ENCODE assay signal across 1 cellular context in the genomic region with DNA sequence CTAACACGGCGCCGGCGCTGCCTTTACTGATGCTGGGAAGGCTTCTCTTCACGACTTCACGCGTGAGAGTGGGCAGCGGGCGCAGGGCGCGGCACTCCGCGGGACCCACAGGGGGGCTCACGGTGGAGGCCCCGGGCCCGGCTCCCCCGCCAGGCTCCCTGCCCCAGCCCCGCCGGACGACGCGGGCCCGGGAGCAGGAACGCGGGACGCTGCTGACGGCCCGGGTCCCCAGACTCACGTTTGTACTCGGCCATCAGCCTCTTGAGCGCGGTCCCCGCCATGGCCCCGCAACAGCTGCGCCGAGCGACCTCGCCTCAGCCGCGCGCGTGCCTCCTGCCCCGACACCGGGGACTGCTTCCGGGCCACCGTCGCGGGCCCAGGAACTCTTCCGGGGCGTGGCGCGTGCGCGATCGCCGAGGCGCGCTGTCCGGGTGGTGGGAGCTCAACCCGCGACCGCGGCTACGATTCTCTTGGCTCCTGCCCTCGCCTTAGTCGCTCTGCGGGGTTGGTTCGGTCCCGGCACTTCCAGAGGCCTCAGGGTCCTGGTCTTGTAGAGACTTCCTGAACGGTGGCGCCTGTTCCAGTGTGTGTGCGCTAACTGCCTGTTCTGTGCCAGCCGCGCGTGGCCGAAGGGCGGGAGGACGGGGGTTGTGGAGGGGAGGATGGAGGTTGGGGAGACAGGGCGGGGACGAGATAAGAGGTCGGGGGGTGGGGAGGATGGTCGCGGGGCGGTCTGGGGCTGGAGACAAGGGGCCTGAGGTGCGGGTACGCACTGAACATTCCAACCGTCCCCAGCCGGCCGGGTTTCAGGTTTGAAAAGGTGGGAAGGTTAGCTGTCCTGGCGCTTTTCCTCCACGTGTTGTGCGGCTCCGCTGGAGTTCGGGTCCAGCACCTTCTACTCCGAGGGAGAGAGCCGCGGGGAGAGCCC.
TF ChIP-seq lines count a peak whose summit lies in the region.

A gene with protein sequence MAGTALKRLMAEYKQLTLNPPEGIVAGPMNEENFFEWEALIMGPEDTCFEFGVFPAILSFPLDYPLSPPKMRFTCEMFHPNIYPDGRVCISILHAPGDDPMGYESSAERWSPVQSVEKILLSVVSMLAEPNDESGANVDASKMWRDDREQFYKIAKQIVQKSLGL (minus strand): TSS at position 353 of the 928 bp plus-strand sequence. CDS start 72 bp downstream, at position 281.

TF ChIP-seq in HepG2, 621 proteins besides CTCF, POLR2A, EP300 and RAD21 (continued from another document and continues in another):
- TF ChIP-seq, protein P1, sequence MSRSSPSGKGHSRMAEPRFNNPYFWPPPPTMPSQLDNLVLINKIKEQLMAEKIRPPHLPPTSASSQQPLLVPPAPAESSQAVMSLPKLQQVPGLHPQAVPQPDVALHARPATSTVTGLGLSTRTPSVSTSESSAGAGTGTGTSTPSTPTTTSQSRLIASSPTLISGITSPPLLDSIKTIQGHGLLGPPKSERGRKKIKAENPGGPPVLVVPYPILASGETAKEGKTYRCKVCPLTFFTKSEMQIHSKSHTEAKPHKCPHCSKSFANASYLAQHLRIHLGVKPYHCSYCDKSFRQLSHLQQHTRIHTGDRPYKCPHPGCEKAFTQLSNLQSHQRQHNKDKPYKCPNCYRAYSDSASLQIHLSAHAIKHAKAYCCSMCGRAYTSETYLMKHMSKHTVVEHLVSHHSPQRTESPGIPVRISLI (CRISPR knock-in tag; IDR thresholded peaks at IDR 0.05; ENCODE audit: borderline replicate concordance) = no peak
- TF ChIP-seq NFKB2 (CRISPR knock-in tag; IDR thresholded peaks at IDR 0.05; ENCODE audit: borderline replicate concordance) (no peak; the same call in 1 of the 2 replicates), HHEX (CRISPR knock-in tag; IDR thresholded peaks at IDR 0.05) (no peak), ZNF260 (CRISPR knock-in tag; IDR thresholded peaks at IDR 0.05; ENCODE audit: borderline replicate concordance, low read depth) (no peak), NKX3-1 (CRISPR knock-in tag; IDR thresholded peaks at IDR 0.05) (no peak; the same call in 1 of the 2 replicates), CBX2 (IDR thresholded peaks at IDR 0.05; ENCODE audit: low read depth, low read length) (no peak), CBX2 (CRISPR knock-in tag; IDR thresholded peaks at IDR 0.05; ENCODE audit: low read depth) (no peak), ZNF780A (CRISPR knock-in tag; IDR thresholded peaks at IDR 0.05) (peak; percentile 71; the same call in 1 of the 2 replicates), YEATS2 (CRISPR knock-in tag; IDR thresholded peaks at IDR 0.05; ENCODE audit: borderline replicate concordance) (peak; percentile 71), RCOR2 (CRISPR knock-in tag; IDR thresholded peaks at IDR 0.05) (no peak), GTF3A (CRISPR knock-in tag; conservative IDR thresholded peaks at IDR 0.05) (no peak), POLR2AphosphoS5 (IDR thresholded peaks at IDR 0.05; ENCODE audit: low read depth, low read length) (peak; percentile 66; the same call in 1 of the 2 replicates), GFI1 (CRISPR knock-in tag; IDR thresholded peaks at IDR 0.05; ENCODE audit: borderline replicate concordance) (peak; percentile 77), DMAP1 (CRISPR knock-in tag; IDR thresholded peaks at IDR 0.05) (peak; percentile 52), HNRNPLL (IDR thresholded peaks at IDR 0.05; ENCODE audit: low read depth, low read length, poor library complexity, severe bottlenecking) (peak; percentile 47), HMGA1 (CRISPR knock-in tag; conservative IDR thresholded peaks at IDR 0.05) (no peak), POLR2G (IDR thresholded peaks at IDR 0.05; ENCODE audit: low read depth, low read length) (peak; percentile 91), TAF15 (IDR thresholded peaks at IDR 0.05; ENCODE audit: low read depth, low read length, poor library complexity, severe bottlenecking) (no peak), KLF9 (CRISPR knock-in tag; IDR thresholded peaks at IDR 0.05; ENCODE audit: low read depth) (no peak), ATF7-NPFF (CRISPR knock-in tag; IDR thresholded peaks at IDR 0.05; ENCODE audit: low read depth) (peak; percentile 91), TMF1 (CRISPR knock-in tag; IDR thresholded peaks at IDR 0.05; ENCODE audit: low read depth) (peak; percentile 67), PITX1 (CRISPR knock-in tag; IDR thresholded peaks at IDR 0.05) (no peak; the same call in 1 of the 2 replicates), SP140L (CRISPR knock-in tag; IDR thresholded peaks at IDR 0.05; ENCODE audit: borderline replicate concordance) (no peak), KLF13 (CRISPR knock-in tag; IDR thresholded peaks at IDR 0.05) (0 out of 2 replicates have a peak, but pooled peaks have one; percentile 16), FOXP1 (IDR thresholded peaks at IDR 0.05) (no peak), FOXP1 (CRISPR knock-in tag; IDR thresholded peaks at IDR 0.05) (no peak), FLYWCH1 (CRISPR knock-in tag; IDR thresholded peaks at IDR 0.05) (no peak), MAZ (IDR thresholded peaks at IDR 0.05; ENCODE audit: borderline replicate concordance, low read depth, low read length) (peak; percentile 72; the same call in 1 of the 2 replicates), MAZ (CRISPR knock-in tag; IDR thresholded peaks at IDR 0.05; ENCODE audit: low read depth) (peak; percentile 75), ARID2 (CRISPR knock-in tag; IDR thresholded peaks at IDR 0.05; ENCODE audit: borderline replicate concordance) (no peak), ZNF180 (CRISPR knock-in tag; IDR thresholded peaks at IDR 0.05; ENCODE audit: borderline replicate concordance, low read depth) (no peak), ZNF567 (CRISPR knock-in tag; IDR thresholded peaks at IDR 0.05; ENCODE audit: borderline replicate concordance) (no peak), ZNF878 (CRISPR knock-in tag; IDR thresholded peaks at IDR 0.05) (no peak), SNAI1 (CRISPR knock-in tag; IDR thresholded peaks at IDR 0.05; ENCODE audit: borderline replicate concordance) (0 out of 2 replicates have a peak, but pooled peaks have one; percentile 24), POLR2AphosphoS2 (IDR thresholded peaks at IDR 0.05; ENCODE audit: low read depth, low read length) (no peak), SOX6 (IDR thresholded peaks at IDR 0.05) (no peak), SOX6 (CRISPR knock-in tag; IDR thresholded peaks at IDR 0.05) (no peak), ZNF550 (CRISPR knock-in tag; IDR thresholded peaks at IDR 0.05; ENCODE audit: borderline replicate concordance) (0 out of 2 replicates have a peak, but pooled peaks have one; percentile 42), HES4 (CRISPR knock-in tag; IDR thresholded peaks at IDR 0.05; ENCODE audit: borderline replicate concordance) (peak; percentile 74; the same call in 1 of the 2 replicates)
- TF ChIP-seq, protein P2, sequence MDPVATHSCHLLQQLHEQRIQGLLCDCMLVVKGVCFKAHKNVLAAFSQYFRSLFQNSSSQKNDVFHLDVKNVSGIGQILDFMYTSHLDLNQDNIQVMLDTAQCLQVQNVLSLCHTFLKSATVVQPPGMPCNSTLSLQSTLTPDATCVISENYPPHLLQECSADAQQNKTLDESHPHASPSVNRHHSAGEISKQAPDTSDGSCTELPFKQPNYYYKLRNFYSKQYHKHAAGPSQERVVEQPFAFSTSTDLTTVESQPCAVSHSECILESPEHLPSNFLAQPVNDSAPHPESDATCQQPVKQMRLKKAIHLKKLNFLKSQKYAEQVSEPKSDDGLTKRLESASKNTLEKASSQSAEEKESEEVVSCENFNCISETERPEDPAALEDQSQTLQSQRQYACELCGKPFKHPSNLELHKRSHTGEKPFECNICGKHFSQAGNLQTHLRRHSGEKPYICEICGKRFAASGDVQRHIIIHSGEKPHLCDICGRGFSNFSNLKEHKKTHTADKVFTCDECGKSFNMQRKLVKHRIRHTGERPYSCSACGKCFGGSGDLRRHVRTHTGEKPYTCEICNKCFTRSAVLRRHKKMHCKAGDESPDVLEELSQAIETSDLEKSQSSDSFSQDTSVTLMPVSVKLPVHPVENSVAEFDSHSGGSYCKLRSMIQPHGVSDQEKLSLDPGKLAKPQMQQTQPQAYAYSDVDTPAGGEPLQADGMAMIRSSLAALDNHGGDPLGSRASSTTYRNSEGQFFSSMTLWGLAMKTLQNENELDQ (CRISPR knock-in tag; IDR thresholded peaks at IDR 0.05; ENCODE audit: borderline replicate concordance) = 0 out of 2 replicates have a peak, but pooled peaks have one; percentile 36
- TF ChIP-seq, protein P3, sequence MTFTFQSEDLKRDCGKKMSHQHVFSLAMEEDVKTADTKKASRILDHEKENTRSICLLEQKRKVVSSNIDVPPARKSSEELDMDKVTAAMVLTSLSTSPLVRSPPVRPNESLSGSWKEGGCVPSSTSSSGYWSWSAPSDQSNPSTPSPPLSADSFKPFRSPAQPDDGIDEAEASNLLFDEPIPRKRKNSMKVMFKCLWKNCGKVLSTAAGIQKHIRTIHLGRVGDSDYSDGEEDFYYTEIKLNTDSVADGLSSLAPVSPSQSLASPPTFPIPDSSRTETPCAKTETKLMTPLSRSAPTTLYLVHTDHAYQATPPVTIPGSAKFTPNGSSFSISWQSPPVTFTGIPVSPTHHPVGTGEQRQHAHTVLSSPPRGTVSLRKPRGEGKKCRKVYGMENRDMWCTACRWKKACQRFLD (CRISPR knock-in tag; IDR thresholded peaks at IDR 0.05; ENCODE audit: borderline replicate concordance) = no peak
- TF ChIP-seq, protein P4, sequence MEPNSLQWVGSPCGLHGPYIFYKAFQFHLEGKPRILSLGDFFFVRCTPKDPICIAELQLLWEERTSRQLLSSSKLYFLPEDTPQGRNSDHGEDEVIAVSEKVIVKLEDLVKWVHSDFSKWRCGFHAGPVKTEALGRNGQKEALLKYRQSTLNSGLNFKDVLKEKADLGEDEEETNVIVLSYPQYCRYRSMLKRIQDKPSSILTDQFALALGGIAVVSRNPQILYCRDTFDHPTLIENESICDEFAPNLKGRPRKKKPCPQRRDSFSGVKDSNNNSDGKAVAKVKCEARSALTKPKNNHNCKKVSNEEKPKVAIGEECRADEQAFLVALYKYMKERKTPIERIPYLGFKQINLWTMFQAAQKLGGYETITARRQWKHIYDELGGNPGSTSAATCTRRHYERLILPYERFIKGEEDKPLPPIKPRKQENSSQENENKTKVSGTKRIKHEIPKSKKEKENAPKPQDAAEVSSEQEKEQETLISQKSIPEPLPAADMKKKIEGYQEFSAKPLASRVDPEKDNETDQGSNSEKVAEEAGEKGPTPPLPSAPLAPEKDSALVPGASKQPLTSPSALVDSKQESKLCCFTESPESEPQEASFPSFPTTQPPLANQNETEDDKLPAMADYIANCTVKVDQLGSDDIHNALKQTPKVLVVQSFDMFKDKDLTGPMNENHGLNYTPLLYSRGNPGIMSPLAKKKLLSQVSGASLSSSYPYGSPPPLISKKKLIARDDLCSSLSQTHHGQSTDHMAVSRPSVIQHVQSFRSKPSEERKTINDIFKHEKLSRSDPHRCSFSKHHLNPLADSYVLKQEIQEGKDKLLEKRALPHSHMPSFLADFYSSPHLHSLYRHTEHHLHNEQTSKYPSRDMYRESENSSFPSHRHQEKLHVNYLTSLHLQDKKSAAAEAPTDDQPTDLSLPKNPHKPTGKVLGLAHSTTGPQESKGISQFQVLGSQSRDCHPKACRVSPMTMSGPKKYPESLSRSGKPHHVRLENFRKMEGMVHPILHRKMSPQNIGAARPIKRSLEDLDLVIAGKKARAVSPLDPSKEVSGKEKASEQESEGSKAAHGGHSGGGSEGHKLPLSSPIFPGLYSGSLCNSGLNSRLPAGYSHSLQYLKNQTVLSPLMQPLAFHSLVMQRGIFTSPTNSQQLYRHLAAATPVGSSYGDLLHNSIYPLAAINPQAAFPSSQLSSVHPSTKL (CRISPR knock-in tag; IDR thresholded peaks at IDR 0.05) = no peak
- TF ChIP-seq, protein P5, sequence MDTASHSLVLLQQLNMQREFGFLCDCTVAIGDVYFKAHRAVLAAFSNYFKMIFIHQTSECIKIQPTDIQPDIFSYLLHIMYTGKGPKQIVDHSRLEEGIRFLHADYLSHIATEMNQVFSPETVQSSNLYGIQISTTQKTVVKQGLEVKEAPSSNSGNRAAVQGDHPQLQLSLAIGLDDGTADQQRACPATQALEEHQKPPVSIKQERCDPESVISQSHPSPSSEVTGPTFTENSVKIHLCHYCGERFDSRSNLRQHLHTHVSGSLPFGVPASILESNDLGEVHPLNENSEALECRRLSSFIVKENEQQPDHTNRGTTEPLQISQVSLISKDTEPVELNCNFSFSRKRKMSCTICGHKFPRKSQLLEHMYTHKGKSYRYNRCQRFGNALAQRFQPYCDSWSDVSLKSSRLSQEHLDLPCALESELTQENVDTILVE (CRISPR knock-in tag; IDR thresholded peaks at IDR 0.05) = no peak
- TF ChIP-seq, protein P6, sequence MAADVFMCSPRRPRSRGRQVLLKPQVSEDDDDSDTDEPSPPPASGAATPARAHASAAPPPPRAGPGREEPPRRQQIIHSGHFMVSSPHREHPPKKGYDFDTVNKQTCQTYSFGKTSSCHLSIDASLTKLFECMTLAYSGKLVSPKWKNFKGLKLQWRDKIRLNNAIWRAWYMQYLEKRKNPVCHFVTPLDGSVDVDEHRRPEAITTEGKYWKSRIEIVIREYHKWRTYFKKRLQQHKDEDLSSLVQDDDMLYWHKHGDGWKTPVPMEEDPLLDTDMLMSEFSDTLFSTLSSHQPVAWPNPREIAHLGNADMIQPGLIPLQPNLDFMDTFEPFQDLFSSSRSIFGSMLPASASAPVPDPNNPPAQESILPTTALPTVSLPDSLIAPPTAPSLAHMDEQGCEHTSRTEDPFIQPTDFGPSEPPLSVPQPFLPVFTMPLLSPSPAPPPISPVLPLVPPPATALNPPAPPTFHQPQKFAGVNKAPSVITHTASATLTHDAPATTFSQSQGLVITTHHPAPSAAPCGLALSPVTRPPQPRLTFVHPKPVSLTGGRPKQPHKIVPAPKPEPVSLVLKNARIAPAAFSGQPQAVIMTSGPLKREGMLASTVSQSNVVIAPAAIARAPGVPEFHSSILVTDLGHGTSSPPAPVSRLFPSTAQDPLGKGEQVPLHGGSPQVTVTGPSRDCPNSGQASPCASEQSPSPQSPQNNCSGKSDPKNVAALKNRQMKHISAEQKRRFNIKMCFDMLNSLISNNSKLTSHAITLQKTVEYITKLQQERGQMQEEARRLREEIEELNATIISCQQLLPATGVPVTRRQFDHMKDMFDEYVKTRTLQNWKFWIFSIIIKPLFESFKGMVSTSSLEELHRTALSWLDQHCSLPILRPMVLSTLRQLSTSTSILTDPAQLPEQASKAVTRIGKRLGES (CRISPR knock-in tag; IDR thresholded peaks at IDR 0.05; ENCODE audit: borderline replicate concordance) = no peak
- TF ChIP-seq, protein P7, sequence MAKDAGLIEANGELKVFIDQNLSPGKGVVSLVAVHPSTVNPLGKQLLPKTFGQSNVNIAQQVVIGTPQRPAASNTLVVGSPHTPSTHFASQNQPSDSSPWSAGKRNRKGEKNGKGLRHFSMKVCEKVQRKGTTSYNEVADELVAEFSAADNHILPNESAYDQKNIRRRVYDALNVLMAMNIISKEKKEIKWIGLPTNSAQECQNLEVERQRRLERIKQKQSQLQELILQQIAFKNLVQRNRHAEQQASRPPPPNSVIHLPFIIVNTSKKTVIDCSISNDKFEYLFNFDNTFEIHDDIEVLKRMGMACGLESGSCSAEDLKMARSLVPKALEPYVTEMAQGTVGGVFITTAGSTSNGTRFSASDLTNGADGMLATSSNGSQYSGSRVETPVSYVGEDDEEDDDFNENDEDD (CRISPR knock-in tag; IDR thresholded peaks at IDR 0.05; ENCODE audit: borderline replicate concordance) = peak; percentile 92
